14 cellular contexts compared by ENCODE assay signal in genomic region chr7:70630647-70631457, GRCh38.
DNase-seq lines count a peak whose midpoint lies in the region; ATAC-seq, FAIRE-seq and TF ChIP-seq lines count a peak whose summit lies in the region.
"Had no signal": no experiment of that assay in that cellular context is flagged by ENCODE, and none has a peak within 500 bp of the region (broad histone marks: within the 10 kb centered on the region; RNA-seq: fewer than 3 reads in every experiment).

No MANE protein-coding gene starts in this region.

- peaks cover 5% of the 10 kb centered on the region for H3K36me3 Mint-ChIP-seq in astrocyte (ENCODE audit: low read depth, unreplicated experiment)

- H3K4me1 ChIP-seq in astrocyte (ENCODE audit: insufficient read depth, low read length) (peaks cover 34% of the 10 kb centered on the region), mesenchymal stem cell (ENCODE audit: control insufficient read depth, insufficient read depth, low read depth, low read length) (peaks cover 26% of the 10 kb centered on the region)
- H3K4me1 ChIP-seq: Peyer's patch had no signal

- no peak overlapping the region for H4K8ac ChIP-seq in mesenchymal stem cell (ENCODE audit: low read length)

- peak overlapping the region; percentile 67 for H2AFZ ChIP-seq in astrocyte (ENCODE audit: low read depth, low read length)
- H2AFZ ChIP-seq in mesenchymal stem cell (ENCODE audit: low read depth, low read length): no peak overlapping the region

- no peak overlapping the region for H3K14ac ChIP-seq in mesenchymal stem cell (ENCODE audit: low read length in 2 of 2)

- no peaks in the 10 kb centered on the region for H3K27me3 ChIP-seq in astrocyte (ENCODE audit: insufficient read depth, low read length)
- peaks cover 0 to 5% of the 10 kb centered on the region in 2 experiments for H3K27me3 ChIP-seq in mesenchymal stem cell (ENCODE audit: control insufficient read depth in 1 of 2, insufficient read depth in 1 of 2, low read length in 2 of 2)
- H3K27me3 ChIP-seq: Peyer's patch had no signal

- no peak overlapping the region for H2AK5ac ChIP-seq in mesenchymal stem cell (ENCODE audit: low read length, severe bottlenecking)

- H3K27me3 Mint-ChIP-seq in astrocyte (ENCODE audit: low read depth, unreplicated experiment): no peaks in the 10 kb centered on the region

- H3K4me2 ChIP-seq in astrocyte (ENCODE audit: low read length) (peak overlapping the region; percentile 77), mesenchymal stem cell (ENCODE audit: low read length, poor library complexity, severe bottlenecking) (peak overlapping the region; percentile 66)

- H3K9me3 ChIP-seq in astrocyte (ENCODE audit: insufficient read depth, low read depth, low read length) (no peaks in the 10 kb centered on the region), mesenchymal stem cell (ENCODE audit: control insufficient read depth, low read length) (no peaks in the 10 kb centered on the region)
- H3K9me3 ChIP-seq: Peyer's patch had no signal

- ATAC-seq in GM19397 (IDR thresholded peaks at IDR 0.05; ENCODE audit: unreplicated experiment) (no peak), HG03571 (IDR thresholded peaks at IDR 0.05; ENCODE audit: unreplicated experiment) (no peak)
- ATAC-seq: stimulated activated naive CD8-positive, alpha-beta T cell treated with anti-CD3 and anti-CD28 coated beads, Interleukin-15, Interleukin-2, amounts not matched to agents 100 U/mL and 50 U/mL, for 24 hours had no signal

- H2BK5ac ChIP-seq in mesenchymal stem cell (ENCODE audit: low read depth, low read length, poor library complexity, severe bottlenecking): no peak overlapping the region

- peak overlapping the region; percentile 34 for H4K91ac ChIP-seq in mesenchymal stem cell (ENCODE audit: low read length)

- H4K20me1 ChIP-seq in astrocyte (ENCODE audit: insufficient read depth, low read length): no peaks in the 10 kb centered on the region

- H3K27ac ChIP-seq in astrocyte (ENCODE audit: low read depth, low read length) (peak overlapping the region; percentile 46), mesenchymal stem cell (ENCODE audit: low read length, poor library complexity, severe bottlenecking) (no peak overlapping the region)
- H3K27ac ChIP-seq: Peyer's patch had no signal

- FAIRE-seq in astrocyte (lab: Jason Lieb, UNC): no peak
- FAIRE-seq: A204.1, GM18507, TTC549 had no signal

- peak; percentile 58 for DNase-seq in NCI-H2107 treated with DMSO at 0.1 percent for 48 hours (lab: John Stamatoyannopoulos, UW; ENCODE audit: unreplicated experiment)
- no peak for DNase-seq in NCI-H2107 (lab: John Stamatoyannopoulos, UW)
- DNase-seq in astrocyte (ENCODE audit: low read depth): peak; percentile 67
- peak; percentile 27 for DNase-seq in mesenchymal stem cell
- DNase-seq in activated T-cell treated with anti-CD3 and anti-CD28 coated beads for 4 hours: no peak
- DNase-seq in HK-2 (ENCODE audit: unreplicated experiment): no peak
- DNase-seq: NCI-H1930; Peyer's patch; stimulated activated naive CD8-positive, alpha-beta T cell treated with anti-CD3 and anti-CD28 coated beads, Interleukin-15, Interleukin-2, amounts not matched to agents 100 U/mL and 50 U/mL, for 24 hours had no signal

- WGBS in mesenchymal stem cell: 33% methylated on average over 31 of the region's 32 CpGs

- peaks cover 13% of the 10 kb centered on the region for H3K4me1 Mint-ChIP-seq in astrocyte (ENCODE audit: low read depth, unreplicated experiment)

- H2BK12ac ChIP-seq in mesenchymal stem cell (ENCODE audit: low read length in 2 of 2): no peak overlapping the region

- H3K9ac ChIP-seq in astrocyte (ENCODE audit: low read length) (peak overlapping the region; percentile 32), mesenchymal stem cell (ENCODE audit: low read length) (peak overlapping the region; percentile 37)

- no peaks in the 10 kb centered on the region for H3K9me3 Mint-ChIP-seq in astrocyte (ENCODE audit: unreplicated experiment)

- H3K18ac ChIP-seq in mesenchymal stem cell (ENCODE audit: low read depth in 1 of 2, low read length in 2 of 2): no peak overlapping the region

- H3K79me1 ChIP-seq in mesenchymal stem cell (replicated peaks; ENCODE audit: low read length, poor library complexity, severe bottlenecking): no peaks in the 10 kb centered on the region

- TF ChIP-seq CTCF in astrocyte (IDR thresholded peaks at IDR 0.05; ENCODE audit: insufficient read depth, low read depth, low read length): no peak

- no peaks in the 10 kb centered on the region for H3K36me3 ChIP-seq in astrocyte (ENCODE audit: insufficient read depth, low read length)
- no peaks in the 10 kb centered on the region for H3K36me3 ChIP-seq in mesenchymal stem cell (ENCODE audit: control insufficient read depth in 1 of 2, insufficient read depth in 2 of 2, low read depth in 1 of 2, low read length in 2 of 2)
- H3K36me3 ChIP-seq: Peyer's patch had no signal

- H3K4ac ChIP-seq in mesenchymal stem cell (ENCODE audit: low read depth in 1 of 2, low read length in 2 of 2): no peak overlapping the region

- H3K27ac Mint-ChIP-seq in astrocyte (ENCODE audit: unreplicated experiment): no peak overlapping the region

- H3K79me2 ChIP-seq in astrocyte (ENCODE audit: insufficient read depth, low read length): no peaks in the 10 kb centered on the region

- H2BK15ac ChIP-seq in mesenchymal stem cell (ENCODE audit: low read depth, poor library complexity, severe bottlenecking): no peak overlapping the region

- no peak overlapping the region for H2BK120ac ChIP-seq in mesenchymal stem cell (ENCODE audit: low read depth, low read length)

- H3K4me3 Mint-ChIP-seq in astrocyte (ENCODE audit: unreplicated experiment): no peak overlapping the region

- H3K23ac ChIP-seq in mesenchymal stem cell (ENCODE audit: low read length in 2 of 2): no peak overlapping the region

- H3K4me3 ChIP-seq in astrocyte (ENCODE audit: insufficient read depth, low read depth, low read length) (peak overlapping the region; percentile 11), mesenchymal stem cell (ENCODE audit: insufficient read depth in 1 of 2, low read depth in 1 of 2, low read length in 2 of 2) (peak overlapping the region in 1 of 2 experiments; percentile 48)
- H3K4me3 ChIP-seq: Peyer's patch had no signal

Comparison
In these comparisons a context has a peak if more than half of its experiments do, and no peak if none do; other contexts are left out.
1. DNase-seq: peak in NCI-H2107 treated with DMSO at 0.1 percent for 48 hours (single experiment), astrocyte (single experiment) and mesenchymal stem cell (single experiment); none in NCI-H2107 (single experiment), activated T-cell treated with anti-CD3 and anti-CD28 coated beads for 4 hours (single experiment) and HK-2 (single experiment).